In the genomic region with DNA sequence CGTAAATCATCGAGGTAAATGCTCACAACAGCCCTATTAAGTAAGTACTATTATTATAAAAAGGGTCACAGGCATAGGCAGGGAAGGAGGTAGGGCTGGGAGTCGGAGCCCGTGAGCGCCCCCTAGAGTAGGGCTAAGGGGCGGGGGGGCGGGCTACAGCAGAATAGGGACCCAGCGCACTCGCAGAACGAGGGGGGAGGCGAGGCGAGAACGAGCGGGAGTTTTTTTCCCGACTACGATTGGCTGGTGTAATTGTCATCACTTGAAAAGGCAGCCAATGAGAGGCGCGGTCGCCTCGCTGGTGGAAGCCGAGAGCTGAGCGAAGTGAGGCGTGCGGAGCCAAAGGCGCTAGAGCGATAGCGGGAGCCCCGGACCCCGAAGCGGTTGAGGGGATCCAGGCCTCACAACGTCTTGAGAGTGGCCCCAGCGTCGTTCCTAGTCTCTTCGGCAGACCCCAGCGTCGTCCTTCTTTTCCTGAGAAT, we compare ENCODE assay signal across 8 cellular contexts. TPM values are rescaled to one million over a fixed set of nuclear protein-coding genes. Genes with fewer than 3 reads are reported as not detected.
DNase-seq lines count a peak whose midpoint lies in the region; ATAC-seq, FAIRE-seq and TF ChIP-seq lines count a peak whose summit lies in the region.

No MANE protein-coding gene starts in this region.

- peak; percentile 90 for DNase-seq in HK-2 (ENCODE audit: unreplicated experiment)
- DNase-seq in RCC 7860 (ENCODE audit: low spot score) = peak; percentile 8
- peak; percentile 90 for DNase-seq in fibroblast of pulmonary artery (ENCODE audit: low read depth)
- peak; percentile 78 for DNase-seq in nephron progenitor cell
- peak; percentile 60 for DNase-seq in stimulated activated naive B cell treated with anti-CD40 and anti-IgM and Interleukin-4, amounts not matched to agents 10 μg/mL and 1 μg/mL and 100 μg/mL, for 72 hours

- peak overlapping the region; percentile 64 for H3K4me3 Mint-ChIP-seq in activated T-helper 17 cell treated with anti-CD3 and anti-CD28 coated beads, Interleukin-2, amount 50 U/mL, for 72 hours
- no peak overlapping the region for H3K4me3 Mint-ChIP-seq in nephron progenitor cell
- H3K4me3 Mint-ChIP-seq in stimulated activated naive B cell treated with anti-CD40 and anti-IgM and Interleukin-4, amounts not matched to agents 10 μg/mL and 1 μg/mL and 100 μg/mL, for 72 hours = peak overlapping the region; percentile 25 to 70

- peaks cover 0 to 23% (median 9%) of the 10 kb centered on the region in 11 experiments; a peak in 15 of 22 replicates for H3K36me3 ChIP-seq in BLaER1 treated with 17β-estradiol and CSF1 and Interleukin-3, amounts not matched to agents 10 nM and 100 nM

- H3K4me3 ChIP-seq in BLaER1 treated with 17β-estradiol and CSF1 and Interleukin-3, amounts not matched to agents 10 nM and 100 nM = no peak overlapping the region; a peak in 1 of 20 replicates
- peak overlapping the region; percentile 35 for H3K4me3 ChIP-seq in fibroblast of pulmonary artery (replicated peaks; ENCODE audit: low read depth, low read length)

- peaks cover 0 to 19% (median 9%) of the 10 kb centered on the region in 11 experiments; a peak in 13 of 22 replicates for H4K20me1 ChIP-seq in BLaER1 treated with 17β-estradiol and CSF1 and Interleukin-3, amounts not matched to agents 10 nM and 100 nM

- H3K4me1 ChIP-seq in BLaER1 treated with 17β-estradiol and CSF1 and Interleukin-3, amounts not matched to agents 10 nM and 100 nM = peaks cover 0 to 21% (median 11%) of the 10 kb centered on the region in 10 experiments; a peak in 14 of 20 replicates

- H3K36me3 Mint-ChIP-seq in activated T-helper 17 cell treated with anti-CD3 and anti-CD28 coated beads, Interleukin-2, amount 50 U/mL, for 72 hours (ENCODE audit: low read depth) = no peaks in the 10 kb centered on the region
- H3K36me3 Mint-ChIP-seq in nephron progenitor cell (ENCODE audit: low read depth) = no peaks in the 10 kb centered on the region
- peaks cover 0 to 2% of the 10 kb centered on the region in 2 donors for H3K36me3 Mint-ChIP-seq in stimulated activated naive B cell treated with anti-CD40 and anti-IgM and Interleukin-4, amounts not matched to agents 10 μg/mL and 1 μg/mL and 100 μg/mL, for 72 hours

- no peak for FAIRE-seq in RCC 7860 (lab: Jason Lieb, UNC)

- H3K27ac Mint-ChIP-seq in activated T-helper 17 cell treated with anti-CD3 and anti-CD28 coated beads, Interleukin-2, amount 50 U/mL, for 72 hours = peak overlapping the region; percentile 73
- no peak overlapping the region for H3K27ac Mint-ChIP-seq in nephron progenitor cell
- peak overlapping the region; percentile 42 for H3K27ac Mint-ChIP-seq in stimulated activated naive B cell treated with anti-CD40 and anti-IgM and Interleukin-4, amounts not matched to agents 10 μg/mL and 1 μg/mL and 100 μg/mL, for 72 hours

- peak; percentile 95 for ATAC-seq in activated T-helper 17 cell treated with anti-CD3 and anti-CD28 coated beads, Interleukin-2, amount 50 U/mL, for 72 hours (replicated peaks)
- ATAC-seq in stimulated activated naive B cell treated with anti-CD40 and anti-IgM and Interleukin-4, amounts not matched to agents 10 μg/mL and 1 μg/mL and 100 μg/mL, for 72 hours (replicated peaks) = peak; percentile 84 to 90
- no peak for ATAC-seq in GM21447 (IDR thresholded peaks at IDR 0.05; ENCODE audit: unreplicated experiment)

- H3K27me3 ChIP-seq in BLaER1 treated with 17β-estradiol and CSF1 and Interleukin-3, amounts not matched to agents 10 nM and 100 nM = no peaks in the 10 kb centered on the region

- 0 out of 22 replicates have a peak overlapping the region, but pooled peaks of 1 of the 11 experiments have one; percentile 5 for H3K27ac ChIP-seq in BLaER1 treated with 17β-estradiol and CSF1 and Interleukin-3, amounts not matched to agents 10 nM and 100 nM

- H3K9me3 Mint-ChIP-seq in activated T-helper 17 cell treated with anti-CD3 and anti-CD28 coated beads, Interleukin-2, amount 50 U/mL, for 72 hours = no peaks in the 10 kb centered on the region
- peaks cover 7% of the 10 kb centered on the region for H3K9me3 Mint-ChIP-seq in nephron progenitor cell
- H3K9me3 Mint-ChIP-seq in stimulated activated naive B cell treated with anti-CD40 and anti-IgM and Interleukin-4, amounts not matched to agents 10 μg/mL and 1 μg/mL and 100 μg/mL, for 72 hours = no peaks in the 10 kb centered on the region

- peak overlapping the region in 2 of 11 experiments; percentile 15 to 38; a peak in 2 of 22 replicates for H3K9ac ChIP-seq in BLaER1 treated with 17β-estradiol and CSF1 and Interleukin-3, amounts not matched to agents 10 nM and 100 nM

- H3K4me1 Mint-ChIP-seq in activated T-helper 17 cell treated with anti-CD3 and anti-CD28 coated beads, Interleukin-2, amount 50 U/mL, for 72 hours = no peaks in the 10 kb centered on the region
- peaks cover 7% of the 10 kb centered on the region for H3K4me1 Mint-ChIP-seq in nephron progenitor cell
- H3K4me1 Mint-ChIP-seq in stimulated activated naive B cell treated with anti-CD40 and anti-IgM and Interleukin-4, amounts not matched to agents 10 μg/mL and 1 μg/mL and 100 μg/mL, for 72 hours = peaks cover 7 to 23% of the 10 kb centered on the region in 2 donors

- no peaks in the 10 kb centered on the region for H3K27me3 Mint-ChIP-seq in activated T-helper 17 cell treated with anti-CD3 and anti-CD28 coated beads, Interleukin-2, amount 50 U/mL, for 72 hours
- peaks cover 48% of the 10 kb centered on the region for H3K27me3 Mint-ChIP-seq in nephron progenitor cell (ENCODE audit: low read depth, poor library complexity)
- no peaks in the 10 kb centered on the region for H3K27me3 Mint-ChIP-seq in stimulated activated naive B cell treated with anti-CD40 and anti-IgM and Interleukin-4, amounts not matched to agents 10 μg/mL and 1 μg/mL and 100 μg/mL, for 72 hours

- H3K9me3 ChIP-seq in BLaER1 treated with 17β-estradiol and CSF1 and Interleukin-3, amounts not matched to agents 10 nM and 100 nM (replicated peaks in 1 of 11) = no peaks in the 10 kb centered on the region

- TF ChIP-seq CTCF in fibroblast of pulmonary artery (IDR thresholded peaks at IDR 0.05; ENCODE audit: low read length, missing control alignments) = peak; percentile 25
- TF ChIP-seq CTCF in nephron progenitor cell (IDR thresholded peaks at IDR 0.05) = peak; percentile 69

- H3K4me2 ChIP-seq in BLaER1 treated with 17β-estradiol and CSF1 and Interleukin-3, amounts not matched to agents 10 nM and 100 nM = peak overlapping the region; percentile 35 to 79 (median 57); a peak in 19 of 22 replicates

RNA-seq across cellular contexts. Expression of a gene that starts 24.2 kb away (rescaled TPM):
- total RNA-seq in activated T-helper 17 cell treated with anti-CD3 and anti-CD28 coated beads, Interleukin-2, amount 50 U/mL, for 72 hours = 10 to 100 TPM; 71.5 to 99.6 TPM

RNA-seq across cellular contexts. Expression of a gene that starts 38.3 kb away (rescaled TPM):
- total RNA-seq in activated T-helper 17 cell treated with anti-CD3 and anti-CD28 coated beads, Interleukin-2, amount 50 U/mL, for 72 hours = under 1 TPM in 1 of 2 donors, not detected in 1; 0.11 TPM

RNA-seq across cellular contexts. Expression of a gene that starts 58.6 kb away (rescaled TPM):
- total RNA-seq in activated T-helper 17 cell treated with anti-CD3 and anti-CD28 coated beads, Interleukin-2, amount 50 U/mL, for 72 hours = 1 to 10 TPM; 9.0 to 9.1 TPM

Comparison
In these comparisons a context has a peak if more than half of its experiments do, and no peak if none do; other contexts are left out.
1. DNase-seq: peak in every context shown above with its lines; median percentile 90 in HK-2; 90 in fibroblast of pulmonary artery; 78 in nephron progenitor cell; 60 in stimulated activated naive B cell treated with anti-CD40 and anti-IgM and Interleukin-4, amounts not matched to agents 10 μg/mL and 1 μg/mL and 100 μg/mL, for 72 hours; 8 in RCC 7860.